1 cellular context compared by ENCODE assay signal in the genomic region with DNA sequence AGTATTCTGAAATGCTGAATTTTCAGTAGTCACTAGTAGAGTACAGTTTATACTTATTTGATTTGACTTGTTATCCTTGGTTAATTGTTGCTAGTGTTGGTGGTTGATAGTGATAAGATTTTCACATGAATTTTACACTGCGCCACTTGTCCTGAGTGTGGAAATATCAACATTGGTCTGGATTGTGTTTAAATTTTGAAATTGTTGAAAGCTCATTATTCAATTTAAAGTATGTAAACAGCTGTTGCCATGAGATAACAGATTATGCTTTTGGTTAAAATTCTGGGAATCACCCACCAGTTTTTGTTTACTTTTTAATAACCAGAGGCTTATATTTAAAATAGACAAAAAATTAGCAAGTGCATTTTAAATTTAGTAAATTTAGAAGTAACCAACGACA.
TF ChIP-seq lines count a peak whose summit lies in the region.

No MANE protein-coding gene starts in this region.

TF ChIP-seq in K562, 482 proteins besides CTCF, POLR2A, EP300 and RAD21:
- TF ChIP-seq CBFA2T3 (IDR thresholded peaks at IDR 0.05) (0 out of 2 replicates have a peak, but pooled peaks have one; percentile 24), TSC22D4 (tag; IDR thresholded peaks at IDR 0.05) (no peak), TEAD4 (IDR thresholded peaks at IDR 0.05; ENCODE audit: low read length) (peak; percentile 50; the same call in 1 of the 2 replicates), TEAD4 (CRISPR knock-in tag; IDR thresholded peaks at IDR 0.05; ENCODE audit: borderline replicate concordance) (no peak), ELF2 (CRISPR knock-in tag; IDR thresholded peaks at IDR 0.05) (no peak), TAL1 (IDR thresholded peaks at IDR 0.05) (peak; percentile 52), TCF3 (CRISPR knock-in tag; IDR thresholded peaks at IDR 0.05) (peak; percentile 49; the same call in 1 of the 2 replicates), ARID1B (IDR thresholded peaks at IDR 0.05) (peak; percentile 66), SOX6 (IDR thresholded peaks at IDR 0.05) (peak; percentile 34; the same call in 1 of the 2 replicates), SMARCE1 (IDR thresholded peaks at IDR 0.05) (peak; percentile 48; the same call in 1 of the 2 replicates), MEIS2 (IDR thresholded peaks at IDR 0.05; ENCODE audit: partially characterized antibody) (peak; percentile 85), FOXA3 (CRISPR knock-in tag; conservative IDR thresholded peaks at IDR 0.05 in 1 of 2, IDR thresholded peaks at IDR 0.05 in 1 of 2) (peak in 1 of 2 experiments; percentile 71; a peak in 2 of 4 replicates)
- TF ChIP-seq, protein P1, sequence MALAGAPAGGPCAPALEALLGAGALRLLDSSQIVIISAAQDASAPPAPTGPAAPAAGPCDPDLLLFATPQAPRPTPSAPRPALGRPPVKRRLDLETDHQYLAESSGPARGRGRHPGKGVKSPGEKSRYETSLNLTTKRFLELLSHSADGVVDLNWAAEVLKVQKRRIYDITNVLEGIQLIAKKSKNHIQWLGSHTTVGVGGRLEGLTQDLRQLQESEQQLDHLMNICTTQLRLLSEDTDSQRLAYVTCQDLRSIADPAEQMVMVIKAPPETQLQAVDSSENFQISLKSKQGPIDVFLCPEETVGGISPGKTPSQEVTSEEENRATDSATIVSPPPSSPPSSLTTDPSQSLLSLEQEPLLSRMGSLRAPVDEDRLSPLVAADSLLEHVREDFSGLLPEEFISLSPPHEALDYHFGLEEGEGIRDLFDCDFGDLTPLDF (CRISPR knock-in tag; IDR thresholded peaks at IDR 0.05): no peak
- TF ChIP-seq, protein P2, sequence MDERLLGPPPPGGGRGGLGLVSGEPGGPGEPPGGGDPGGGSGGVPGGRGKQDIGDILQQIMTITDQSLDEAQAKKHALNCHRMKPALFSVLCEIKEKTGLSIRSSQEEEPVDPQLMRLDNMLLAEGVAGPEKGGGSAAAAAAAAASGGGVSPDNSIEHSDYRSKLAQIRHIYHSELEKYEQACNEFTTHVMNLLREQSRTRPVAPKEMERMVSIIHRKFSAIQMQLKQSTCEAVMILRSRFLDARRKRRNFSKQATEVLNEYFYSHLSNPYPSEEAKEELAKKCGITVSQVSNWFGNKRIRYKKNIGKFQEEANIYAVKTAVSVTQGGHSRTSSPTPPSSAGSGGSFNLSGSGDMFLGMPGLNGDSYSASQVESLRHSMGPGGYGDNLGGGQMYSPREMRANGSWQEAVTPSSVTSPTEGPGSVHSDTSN (CRISPR knock-in tag; IDR thresholded peaks at IDR 0.05; ENCODE audit: low read depth): no peak
- TF ChIP-seq, protein P2 (tag; conservative IDR thresholded peaks at IDR 0.05; ENCODE audit: low read depth): peak; percentile 63
